9 cellular contexts compared by ENCODE assay signal in the genomic region with DNA sequence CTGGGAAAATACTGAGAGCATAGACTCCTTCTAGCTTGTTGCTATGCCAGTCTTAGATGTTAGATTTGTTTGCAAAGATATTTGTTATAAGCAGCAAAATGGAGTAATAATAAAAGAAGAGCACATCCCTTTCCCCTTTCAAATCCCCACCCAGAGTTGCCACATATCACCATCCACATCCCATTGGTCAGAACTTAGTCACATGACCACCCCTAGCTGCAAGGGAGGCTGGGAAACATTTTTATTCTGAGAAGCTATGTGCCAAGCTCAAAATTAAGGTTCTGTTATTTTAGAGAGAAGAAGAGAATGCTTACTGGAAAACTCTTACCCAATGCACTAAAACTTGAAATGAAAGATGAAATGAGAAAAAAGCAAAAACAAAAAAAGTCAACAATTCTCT.
"Had no signal": no experiment of that assay in that cellular context is flagged by ENCODE, and none has a peak within 500 bp of the region (broad histone marks: within the 10 kb centered on the region; RNA-seq: fewer than 3 reads in every experiment).

No MANE protein-coding gene starts in this region.

- H3K4me1 ChIP-seq: HAP-1 had no signal

- H3K36me3 ChIP-seq: HAP-1 had no signal

- H2AFZ ChIP-seq: GM23248 had no signal

- H3K4me1 Mint-ChIP-seq: IgD-negative memory B cell had no signal

- ATAC-seq: HCT116, HepG2 had no signal

- H3K27ac ChIP-seq: GM23248, HL-60 had no signal

- H3K27ac Mint-ChIP-seq: HFFc6, IgD-negative memory B cell had no signal

- H3K4me3 Mint-ChIP-seq: HFFc6 had no signal

- H3K9ac ChIP-seq: GM23248 had no signal

- H3K9me3 ChIP-seq: HAP-1 had no signal

- H3K4me3 ChIP-seq: GM23248, HAP-1 had no signal

- FAIRE-seq: HepG2 had no signal

- H3K36me3 Mint-ChIP-seq: IgD-negative memory B cell had no signal

- DNase-seq: GM23248, GOT3, H7, HFFc6 had no signal
